ENCODE assay signal across 11 cellular contexts in the genomic region with DNA sequence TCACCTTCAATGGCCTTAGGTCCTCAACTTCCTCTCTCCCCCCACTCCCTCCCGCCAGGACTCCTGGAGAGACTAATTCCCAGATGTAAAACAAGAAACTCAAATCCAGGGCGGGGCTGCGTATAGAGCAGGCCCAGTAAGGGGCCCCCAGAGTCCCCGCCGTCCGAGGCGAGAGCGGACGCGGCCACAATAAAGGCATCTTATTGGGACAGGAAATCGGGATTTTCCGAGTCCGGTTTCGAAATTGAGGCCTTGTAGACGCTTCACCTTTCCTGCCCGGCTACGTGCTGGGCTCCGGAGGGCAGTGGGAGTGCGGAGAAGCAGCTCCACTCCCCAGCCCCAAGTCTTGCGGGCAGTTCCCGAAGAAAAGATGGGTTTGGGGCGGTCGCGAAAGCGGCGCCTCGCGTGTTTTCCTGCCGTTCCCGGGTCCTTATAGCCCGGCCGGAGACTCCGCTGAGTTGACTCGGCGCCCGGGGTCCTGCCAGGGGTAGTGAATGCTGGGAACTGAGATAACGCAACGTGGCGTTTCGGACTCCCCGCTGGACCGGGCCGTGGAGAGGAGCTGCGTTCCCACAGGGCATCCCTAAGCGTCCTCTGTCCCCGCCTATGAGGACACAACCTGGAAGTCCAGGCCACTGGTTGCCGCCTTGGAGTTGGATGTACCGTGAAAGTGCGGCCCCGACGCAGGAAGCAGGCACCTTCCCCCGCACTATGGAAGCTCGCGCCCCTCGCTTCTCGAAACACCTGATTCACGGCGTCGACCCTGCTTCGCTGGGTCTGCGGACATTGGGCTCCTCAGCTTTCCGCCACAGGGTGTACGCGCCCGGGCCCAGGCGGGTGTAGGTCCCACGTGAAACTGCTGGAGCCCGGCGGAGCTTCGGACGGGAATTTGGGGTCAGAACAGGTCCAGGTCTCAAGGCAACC. TPM values are rescaled to one million over a fixed set of nuclear protein-coding genes. Genes with fewer than 3 reads are reported as not detected.
DNase-seq lines count a peak whose midpoint lies in the region; ATAC-seq and TF ChIP-seq lines count a peak whose summit lies in the region.
"Had no signal": no experiment of that assay in that cellular context is flagged by ENCODE, and none has a peak within 500 bp of the region (broad histone marks: within the 10 kb centered on the region; RNA-seq: fewer than 3 reads in every experiment).

No MANE protein-coding gene starts in this region.

- intact Hi-C loops in cardiac septum (cut with DNase I) = no loop called here

- no peaks in the 10 kb centered on the region for H3K79me2 ChIP-seq in ACC112 (ENCODE audit: control insufficient read depth, insufficient read depth, low read length, unreplicated experiment)
- no peaks in the 10 kb centered on the region for H3K79me2 ChIP-seq in neural progenitor cell (ENCODE audit: low read depth)

- no peak for DNase-seq in T-helper 17 cell
- peak; percentile 67 for DNase-seq in cardiac septum (ENCODE audit: low spot score)
- DNase-seq in neural progenitor cell (ENCODE audit: low spot score) = peak; percentile 58
- no peak for DNase-seq in Ammon's horn (ENCODE audit: low spot score)
- DNase-seq in C1 segment of cervical spinal cord (lab: John Stamatoyannopoulos, UW) = no peak
- no peak for DNase-seq in NCI-H345 (lab: John Stamatoyannopoulos, UW)
- DNase-seq: NCI-H1930 had no signal

- ATAC-seq in T-helper 17 cell (no peak), GM21529 (IDR thresholded peaks at IDR 0.05; ENCODE audit: unreplicated experiment) (no peak)

- no peak for TF ChIP-seq CTCF in neural progenitor cell (IDR thresholded peaks at IDR 0.05)

- H3K4me3 Mint-ChIP-seq in T-helper 17 cell (peak overlapping the region; percentile 79), neural progenitor cell (peak overlapping the region; percentile 77)

- H3K4me1 Mint-ChIP-seq in T-helper 17 cell (peaks cover 11% of the 10 kb centered on the region), neural progenitor cell (peaks cover 32% of the 10 kb centered on the region)

- H3K9me3 ChIP-seq in T-helper 17 cell (ENCODE audit: control insufficient read depth, low read length, poor library complexity, severe bottlenecking) = no peaks in the 10 kb centered on the region
- no peaks in the 10 kb centered on the region for H3K9me3 ChIP-seq in neural progenitor cell (ENCODE audit: low read depth)

- H3K4me3 ChIP-seq in ACC112 (ENCODE audit: low read depth, low read length) (peak overlapping the region; percentile 66), neural progenitor cell (peak overlapping the region; percentile 46)

- H3K36me3 Mint-ChIP-seq in T-helper 17 cell (ENCODE audit: low read depth) (peaks cover 8% of the 10 kb centered on the region), neural progenitor cell (no peaks in the 10 kb centered on the region)

- peak overlapping the region; percentile 94 for H3K4me2 ChIP-seq in neural progenitor cell

- H3K27me3 Mint-ChIP-seq in T-helper 17 cell (peaks cover 81% of the 10 kb centered on the region), neural progenitor cell (ENCODE audit: insufficient read depth, low read depth) (peaks cover 71% of the 10 kb centered on the region)

- H3K9me3 Mint-ChIP-seq in neural progenitor cell = no peaks in the 10 kb centered on the region

- H3K27ac ChIP-seq in ACC112 (ENCODE audit: low read depth, low read length) = no peak overlapping the region
- no peak overlapping the region for H3K27ac ChIP-seq in neural progenitor cell

- H3K36me3 ChIP-seq in ACC112 (ENCODE audit: insufficient read depth, low read length) = no peaks in the 10 kb centered on the region
- H3K36me3 ChIP-seq in neural progenitor cell = no peaks in the 10 kb centered on the region

- peaks cover 22% of the 10 kb centered on the region for H4K20me1 ChIP-seq in neural progenitor cell (ENCODE audit: low read depth)

- peak overlapping the region; percentile 71 for H2AFZ ChIP-seq in ACC112 (ENCODE audit: low read length, unreplicated experiment)
- H2AFZ ChIP-seq in neural progenitor cell (replicated peaks) = peak overlapping the region; percentile 81

- H3F3A ChIP-seq in neural progenitor cell (ENCODE audit: low read depth) = peaks cover 21% of the 10 kb centered on the region

- H3K27ac Mint-ChIP-seq in T-helper 17 cell (no peak overlapping the region), neural progenitor cell (no peak overlapping the region)

- H3K27me3 ChIP-seq in ACC112 (ENCODE audit: insufficient read depth, low read length) (peaks cover 75% of the 10 kb centered on the region), neural progenitor cell (peaks cover 89% of the 10 kb centered on the region)

- no peak overlapping the region for H3K9ac ChIP-seq in neural progenitor cell

- H3K4me1 ChIP-seq in ACC112 (ENCODE audit: control insufficient read depth, insufficient read depth, low read length, unreplicated experiment) = peaks cover 22% of the 10 kb centered on the region
- H3K4me1 ChIP-seq in neural progenitor cell = peaks cover 28% of the 10 kb centered on the region

RNA-seq across cellular contexts. Expression of a gene that starts 4.8 kb away (rescaled TPM):
- total RNA-seq in T-helper 17 cell = not detected
- total RNA-seq in cardiac septum = not detected
- total RNA-seq in neural progenitor cell (ENCODE audit: low replicate concordance) = not detected in 2 replicates
- total RNA-seq: bronchial epithelial cell had no signal

RNA-seq across cellular contexts. Expression of a gene that starts 45.3 kb away (rescaled TPM):
- 100 to 1,000 TPM; 233 to 240 TPM for total RNA-seq in T-helper 17 cell
- total RNA-seq in cardiac septum = 38.6 TPM
- 99.8 and 130 TPM in 2 replicates for total RNA-seq in neural progenitor cell (ENCODE audit: low replicate concordance)

RNA-seq across cellular contexts. Expression of a gene that starts 58.8 kb away (rescaled TPM):
- not detected for total RNA-seq in T-helper 17 cell
- total RNA-seq in cardiac septum = not detected
- total RNA-seq in neural progenitor cell (ENCODE audit: low replicate concordance) = not detected in 2 replicates
- total RNA-seq: bronchial epithelial cell, mucosa of gallbladder had no signal

Comparison
In these comparisons a context has a peak if more than half of its experiments do, and no peak if none do; other contexts are left out.
1. DNase-seq: peak in cardiac septum (single experiment) and neural progenitor cell (single experiment); none in T-helper 17 cell (0 of 3), Ammon's horn (single experiment), C1 segment of cervical spinal cord (0 of 14) and NCI-H345 (single experiment).